In the genomic region with DNA sequence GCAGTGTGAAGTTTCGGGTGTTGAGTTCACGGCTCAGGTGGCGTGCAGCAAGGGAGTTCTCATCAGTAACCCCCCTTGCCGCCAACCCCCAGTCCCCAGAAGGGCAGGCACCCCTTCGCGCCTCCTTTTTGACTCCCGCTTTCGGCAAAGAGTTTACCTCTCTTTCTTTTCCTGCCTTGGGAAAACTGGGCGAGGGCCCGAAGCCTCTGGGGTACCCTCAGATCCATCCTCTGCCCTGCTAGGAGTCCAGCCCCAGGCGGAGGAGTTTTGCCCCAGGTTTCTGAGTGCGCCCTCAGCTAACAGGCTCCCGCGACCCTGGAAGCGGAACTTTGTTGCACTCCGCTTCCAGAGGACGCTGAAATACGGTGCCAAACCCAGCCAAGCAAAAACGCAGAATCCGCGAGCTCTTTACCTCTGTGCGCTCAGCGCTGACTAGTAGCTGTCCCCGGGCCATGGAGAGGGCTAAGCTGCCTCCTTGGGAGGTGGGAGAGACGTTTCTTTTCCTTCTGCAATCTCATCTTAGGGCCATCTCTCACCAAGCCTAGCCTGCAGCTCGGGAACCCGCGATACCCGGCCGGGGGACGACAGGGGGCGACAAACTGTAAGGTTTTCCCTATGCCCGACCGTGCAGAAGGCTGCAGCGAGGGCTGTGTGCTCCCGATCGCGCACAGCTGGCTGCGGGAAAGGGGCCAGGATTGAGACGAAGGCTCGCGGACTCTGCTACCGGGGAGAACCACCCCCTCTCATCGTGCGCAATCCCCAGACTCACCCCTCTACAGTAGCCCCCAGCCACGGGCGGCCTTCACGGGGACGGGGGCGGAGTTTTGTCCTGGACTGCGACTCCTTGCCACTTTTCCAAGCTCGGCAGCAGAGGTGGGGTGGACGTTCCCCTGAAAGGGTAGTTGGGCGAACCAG, we compare ENCODE assay signal across 10 cellular contexts. TPM values are rescaled to one million over a fixed set of nuclear protein-coding genes. Genes with fewer than 3 reads are reported as not detected.
DNase-seq lines count a peak whose midpoint lies in the region; ATAC-seq and TF ChIP-seq lines count a peak whose summit lies in the region.
"Had no signal": no experiment of that assay in that cellular context is flagged by ENCODE, and none has a peak within 500 bp of the region (broad histone marks: within the 10 kb centered on the region; RNA-seq: fewer than 3 reads in every experiment).

No MANE protein-coding gene starts in this region.

- peaks cover 3% of the 10 kb centered on the region for H3K4me1 Mint-ChIP-seq in activated CD8-positive, alpha-beta T cell treated with anti-CD3 and anti-CD28 coated beads for 36 hours (ENCODE audit: low read depth)

- no peak overlapping the region for H3K27ac Mint-ChIP-seq in activated CD8-positive, alpha-beta T cell treated with anti-CD3 and anti-CD28 coated beads for 36 hours

- 4% methylated on average over 54 of the region's 54 CpGs for WGBS in hepatocyte (ENCODE audit: low lambda C conversion rate, missing lambda C conversion rate)
- WGBS in spleen, 5 donors, result 4 to 9% (median 5%) methylated on average over 41 to 54 of the region's 54 CpGs

- TF ChIP-seq CTCF in DND-41 (IDR thresholded peaks at IDR 0.05; ENCODE audit: borderline replicate concordance, extremely low read depth, low read length, poor library complexity, severe bottlenecking) (peak; percentile 17), KMS-11 (conservative IDR thresholded peaks at IDR 0.05; ENCODE audit: low read depth, low read length) (no peak; the same call in 1 of the 2 replicates), hepatocyte (IDR thresholded peaks at IDR 0.05; ENCODE audit: poor library complexity) (peak; percentile 71), spleen (IDR thresholded peaks at IDR 0.05 in 8 of 11, conservative IDR thresholded peaks at IDR 0.05 in 3 of 11) (no peak), omental fat pad (IDR thresholded peaks at IDR 0.05) (no peak)
- TF ChIP-seq CTCF in activated CD8-positive, alpha-beta T cell treated with anti-CD3 and anti-CD28 coated beads for 36 hours (IDR thresholded peaks at IDR 0.05), result peak; percentile 46

- H3K4me3 Mint-ChIP-seq in activated CD8-positive, alpha-beta T cell treated with anti-CD3 and anti-CD28 coated beads for 36 hours, result no peak overlapping the region

- H3K36me3 ChIP-seq in DND-41 (ENCODE audit: insufficient read depth, low read length) (no peaks in the 10 kb centered on the region), KMS-11 (ENCODE audit: insufficient read depth) (no peaks in the 10 kb centered on the region), hepatocyte (replicated peaks; ENCODE audit: insufficient read depth, low read depth) (no peaks in the 10 kb centered on the region), spleen (no peaks in the 10 kb centered on the region)

- no peaks in the 10 kb centered on the region for H3K9me2 ChIP-seq in hepatocyte (replicated peaks; ENCODE audit: insufficient read depth)

- no peak overlapping the region for H3K9ac ChIP-seq in DND-41 (ENCODE audit: low read depth, low read length)
- no peak overlapping the region for H3K9ac ChIP-seq in KMS-11

- H3K4me3 ChIP-seq in DND-41 (ENCODE audit: low read depth in 1 of 2, low read length in 2 of 2) (no peak overlapping the region), KMS-11 (IDR thresholded peaks at IDR 0.05; ENCODE audit: insufficient read depth, low read depth, low read length) (no peak overlapping the region), hepatocyte (no peak overlapping the region), spleen (peak overlapping the region in 2 of 8 donors; percentile 13 to 36)
- H3K4me3 ChIP-seq: PC-9 had no signal

- DNase-seq in DND-41, result no peak
- peak; percentile 66 for DNase-seq in activated CD8-positive, alpha-beta T cell treated with anti-CD3 and anti-CD28 coated beads for 36 hours
- DNase-seq in hepatocyte (ENCODE audit: low spot score), result peak; percentile 81
- DNase-seq in spleen, result peak; percentile 66
- DNase-seq in omental fat pad (ENCODE audit: low spot score), result no peak
- no peak for DNase-seq in effector CD8-positive, alpha-beta T cell (lab: John Stamatoyannopoulos, UW)

- H4K20me1 ChIP-seq in DND-41 (ENCODE audit: insufficient read depth, low read length) (no peaks in the 10 kb centered on the region), KMS-11 (ENCODE audit: insufficient read depth) (no peaks in the 10 kb centered on the region), hepatocyte (ENCODE audit: insufficient read depth, poor library complexity, severe bottlenecking) (no peaks in the 10 kb centered on the region)

- CTCF ChIA-PET in activated CD8-positive, alpha-beta T cell treated with anti-CD3 and anti-CD28 coated beads for 36 hours (lab: Charles Lee), result interaction anchor here (1.0 to 1.5 kb wide), 6 partner anchors 8 to 66 kb away, joined by 3 to 7 read pairs (median 4); no protein-coding TSS in a partner anchor

- H3K4me1 ChIP-seq in DND-41 (ENCODE audit: insufficient read depth, low read length) (no peaks in the 10 kb centered on the region), KMS-11 (ENCODE audit: low read depth, poor library complexity, severe bottlenecking) (no peaks in the 10 kb centered on the region), hepatocyte (ENCODE audit: insufficient read depth) (peaks cover 9% of the 10 kb centered on the region), spleen (peaks cover 0 to 22% (median 8%) of the 10 kb centered on the region in 6 donors)

- POLR2A ChIA-PET in activated CD8-positive, alpha-beta T cell treated with anti-CD3 and anti-CD28 coated beads for 36 hours (lab: Charles Lee), result no interaction called here

- no peaks in the 10 kb centered on the region for H3K36me3 Mint-ChIP-seq in activated CD8-positive, alpha-beta T cell treated with anti-CD3 and anti-CD28 coated beads for 36 hours (ENCODE audit: low read depth)

- intact Hi-C loops in activated CD8-positive, alpha-beta T cell treated with anti-CD3 and anti-CD28 coated beads for 36 hours (cut with micrococcal nuclease), result loop anchor here (5.0 to 10.0 kb wide), 2 partner anchors 186 to 882 kb away; partner anchors contain the start of gene FOXA2
- intact Hi-C loops in spleen (cut with DNase I; ENCODE audit: low total_unique reads), result no loop called here

- no peak overlapping the region for H3K27ac ChIP-seq in DND-41 (ENCODE audit: low read length)
- no peak overlapping the region for H3K27ac ChIP-seq in KMS-11
- H3K27ac ChIP-seq in hepatocyte, result no peak overlapping the region
- no peak overlapping the region for H3K27ac ChIP-seq in spleen
- H3K27ac ChIP-seq: PC-9 had no signal

- H3K79me2 ChIP-seq in DND-41 (ENCODE audit: insufficient read depth, low read length) (no peaks in the 10 kb centered on the region), KMS-11 (ENCODE audit: insufficient read depth, low read depth) (no peaks in the 10 kb centered on the region), hepatocyte (no peaks in the 10 kb centered on the region)

- no peaks in the 10 kb centered on the region for H3K9me3 Mint-ChIP-seq in activated CD8-positive, alpha-beta T cell treated with anti-CD3 and anti-CD28 coated beads for 36 hours

- H3K9me3 ChIP-seq in DND-41 (ENCODE audit: insufficient read depth, low read length, severe bottlenecking) (peaks cover 4% of the 10 kb centered on the region), hepatocyte (ENCODE audit: low read depth) (no peaks in the 10 kb centered on the region), spleen (no peaks in the 10 kb centered on the region)

- peaks cover 75% of the 10 kb centered on the region for H3K27me3 Mint-ChIP-seq in activated CD8-positive, alpha-beta T cell treated with anti-CD3 and anti-CD28 coated beads for 36 hours

- H3K27me3 ChIP-seq in DND-41 (ENCODE audit: insufficient read depth, low read length, poor library complexity) (peaks cover 5% of the 10 kb centered on the region), KMS-11 (ENCODE audit: insufficient read depth, low read depth) (no peaks in the 10 kb centered on the region), hepatocyte (peaks cover 96% of the 10 kb centered on the region), spleen (replicated peaks in 1 of 7) (peaks cover 8 to 100% (median 86%) of the 10 kb centered on the region in 7 donors)

- no peak for TF ChIP-seq POLR2A in spleen (IDR thresholded peaks at IDR 0.05)

- ATAC-seq in DND-41 (ENCODE audit: insufficient read depth, low read depth) (no peak), HG03520 (IDR thresholded peaks at IDR 0.05; ENCODE audit: unreplicated experiment) (no peak), omental fat pad (ENCODE audit: low FRiP score) (no peak)
- peak; percentile 45 for ATAC-seq in activated CD8-positive, alpha-beta T cell treated with anti-CD3 and anti-CD28 coated beads for 36 hours

- H3K4me2 ChIP-seq in DND-41 (ENCODE audit: insufficient read depth, low read length) (no peak overlapping the region), KMS-11 (no peak overlapping the region), hepatocyte (peak overlapping the region; percentile 90)
- H3K4me2 ChIP-seq: PC-9 had no signal

- H2AFZ ChIP-seq in DND-41 (ENCODE audit: low read depth, low read length) (no peak overlapping the region), KMS-11 (ENCODE audit: low read depth) (peak overlapping the region; percentile 41; the same call in 1 of the 2 replicates), hepatocyte (peak overlapping the region; percentile 52)
- H2AFZ ChIP-seq: PC-9 had no signal

RNA-seq across cellular contexts. Expression of gene PAX1, which starts 2.7 kb away (rescaled TPM):
- total RNA-seq in activated CD8-positive, alpha-beta T cell treated with anti-CD3 and anti-CD28 coated beads for 36 hours, result not detected
- total RNA-seq in hepatocyte, result 0.44 TPM in 1 of 2 replicates, not detected in the other
- not detected in 2 replicates for polyA plus RNA-seq in hepatocyte
- not detected for total RNA-seq in spleen
- not detected for polyA plus RNA-seq in spleen
- total RNA-seq in omental fat pad, result not detected
- total RNA-seq: PC-9, pulmonary artery endothelial cell had no signal

Comparison
In these comparisons a context has a peak if more than half of its experiments do, and no peak if none do; other contexts are left out.
1. DNase-seq: peak in activated CD8-positive, alpha-beta T cell treated with anti-CD3 and anti-CD28 coated beads for 36 hours (single experiment), hepatocyte (single experiment) and spleen (single experiment); none in DND-41 (single experiment), omental fat pad (single experiment) and effector CD8-positive, alpha-beta T cell (single experiment).
2. CTCF ChIP-seq: peak in DND-41 (single experiment), activated CD8-positive, alpha-beta T cell treated with anti-CD3 and anti-CD28 coated beads for 36 hours (single experiment) and hepatocyte (single experiment); none in KMS-11 (single experiment), spleen (0 of 11) and omental fat pad (0 of 3).